ENCODE assay signal across 8 cellular contexts in the genomic region with DNA sequence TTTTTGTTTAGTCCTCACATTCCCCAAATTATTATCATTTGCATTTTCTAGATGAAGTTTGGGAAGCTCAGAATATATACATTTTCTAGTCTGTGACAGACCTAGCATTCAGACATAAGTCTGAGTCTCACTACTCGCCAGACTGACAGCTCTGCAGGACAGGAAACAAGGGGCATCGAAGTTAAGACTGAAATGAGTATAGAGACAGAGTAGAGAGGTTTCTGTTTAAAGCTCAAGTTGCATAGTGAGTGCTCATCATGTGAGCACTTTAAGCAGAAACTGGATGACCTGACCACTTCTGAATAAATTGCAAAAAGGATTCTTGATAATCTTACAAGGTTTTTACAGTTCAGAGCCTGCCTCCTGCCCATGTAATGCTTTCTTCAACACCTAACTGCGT. TPM values are rescaled to one million over a fixed set of nuclear protein-coding genes. Genes with fewer than 3 reads are reported as not detected.
DNase-seq lines count a peak whose midpoint lies in the region; ATAC-seq, FAIRE-seq and TF ChIP-seq lines count a peak whose summit lies in the region.

No MANE protein-coding gene starts in this region.

- WGBS in A549 (ENCODE audit: missing lambda C conversion rate) = 21% methylated on average over 3 of the region's 3 CpGs

- H3K4me1 Mint-ChIP-seq in T-helper 1 cell treated with Interleukin-12 subunit alpha and Interleukin-12 subunit beta and Interleukin-4 antibody, amounts not matched to agents 30 μg/mL and 1 μg/mL, for 36 hours (ENCODE audit: low read depth) = peaks cover 31% of the 10 kb centered on the region

- CTCF ChIA-PET in A549 (lab: Yijun Ruan, JAX) = interaction anchor here (1.9 to 5.4 kb wide), 4 partner anchors 14 to 254 kb away, joined by 4 to 44 read pairs (median 8); no protein-coding TSS in a partner anchor

- H3K9me3 ChIP-seq in A549 (no peaks in the 10 kb centered on the region), skeletal muscle tissue (ENCODE audit: control insufficient read depth in 3 of 3, low read length in 3 of 3) (no peaks in the 10 kb centered on the region)

- peak overlapping the region; percentile 83 for H3K4me2 ChIP-seq in A549

- no peak for TF ChIP-seq EP300 in A549 (IDR thresholded peaks at IDR 0.05)

- peaks cover 28% of the 10 kb centered on the region for H3K4me1 ChIP-seq in A549
- H3K4me1 ChIP-seq in foreskin keratinocyte = peaks cover 19% of the 10 kb centered on the region
- H3K4me1 ChIP-seq in skeletal muscle tissue (ENCODE audit: control insufficient read depth in 3 of 3, insufficient read depth in 3 of 3, low read length in 3 of 3) = peaks cover 14 to 41% (median 33%) of the 10 kb centered on the region in 3 donors

- peaks cover 0 to 3% (median 0%) of the 10 kb centered on the region in 3 donors for H3K36me3 ChIP-seq in skeletal muscle tissue (ENCODE audit: control insufficient read depth in 3 of 3, insufficient read depth in 3 of 3, low read length in 3 of 3)

- peak overlapping the region; percentile 77 to 94; a peak in 4 of 6 replicates for H3K27ac ChIP-seq in A549
- no peak overlapping the region for H3K27ac ChIP-seq in foreskin keratinocyte
- H3K27ac ChIP-seq in skeletal muscle tissue (ENCODE audit: low read depth, low read length) = peak overlapping the region; percentile 98

- TF ChIP-seq RAD21 in A549 (conservative IDR thresholded peaks at IDR 0.05 in 1 of 2, IDR thresholded peaks at IDR 0.05 in 1 of 2) = no peak

- peak overlapping the region; percentile 94 for H3K4me3 Mint-ChIP-seq in T-helper 1 cell treated with Interleukin-12 subunit alpha and Interleukin-12 subunit beta and Interleukin-4 antibody, amounts not matched to agents 30 μg/mL and 1 μg/mL, for 36 hours

- POLR2A ChIA-PET in A549 (lab: Yijun Ruan, JAX) = interaction anchor here (4.1 kb wide), 1 partner anchor 100 kb away, joined by 18 read pairs; a partner anchor contains a TSS

- H3K27me3 ChIP-seq in foreskin keratinocyte = no peaks in the 10 kb centered on the region
- H3K27me3 ChIP-seq in skeletal muscle tissue (ENCODE audit: control insufficient read depth in 3 of 3, insufficient read depth in 3 of 3, low read length in 3 of 3) = no peaks in the 10 kb centered on the region

- ATAC-seq in A549 (no peak), GM18511 (IDR thresholded peaks at IDR 0.05; ENCODE audit: unreplicated experiment) (peak; percentile 61), HG03066 (IDR thresholded peaks at IDR 0.05; ENCODE audit: low read depth, unreplicated experiment) (peak; percentile 54), foreskin keratinocyte (no peak)

- H3K27ac Mint-ChIP-seq in T-helper 1 cell treated with Interleukin-12 subunit alpha and Interleukin-12 subunit beta and Interleukin-4 antibody, amounts not matched to agents 30 μg/mL and 1 μg/mL, for 36 hours = peak overlapping the region; percentile 94

- no peak for FAIRE-seq in A549 (lab: Jason Lieb, UNC)

- peak overlapping the region; percentile 74 for H3K4me3 ChIP-seq in A549
- peak overlapping the region; percentile 97 to 98 (median 98) for H3K4me3 ChIP-seq in skeletal muscle tissue (ENCODE audit: low read length in 3 of 3)

- H3K9ac ChIP-seq in skeletal muscle tissue (ENCODE audit: low read depth in 1 of 3, low read length in 3 of 3) = peak overlapping the region; percentile 94 to 96 (median 96)

- no peak for TF ChIP-seq CTCF in A549 (IDR thresholded peaks at IDR 0.05)
- no peak for TF ChIP-seq CTCF in foreskin keratinocyte (conservative IDR thresholded peaks at IDR 0.05)

- TF ChIP-seq POLR2A in A549 (IDR thresholded peaks at IDR 0.05; ENCODE audit: low read length) = no peak

- no peaks in the 10 kb centered on the region for H3K9me3 Mint-ChIP-seq in T-helper 1 cell treated with Interleukin-12 subunit alpha and Interleukin-12 subunit beta and Interleukin-4 antibody, amounts not matched to agents 30 μg/mL and 1 μg/mL, for 36 hours

- no peaks in the 10 kb centered on the region for H3K27me3 Mint-ChIP-seq in T-helper 1 cell treated with Interleukin-12 subunit alpha and Interleukin-12 subunit beta and Interleukin-4 antibody, amounts not matched to agents 30 μg/mL and 1 μg/mL, for 36 hours (ENCODE audit: low read depth)

- no peak for DNase-seq in A549 (ENCODE audit: low read depth in 1 of 2, low spot score in 1 of 2)
- peak; percentile 8 to 27 for DNase-seq in foreskin keratinocyte
- DNase-seq in NCI-H774 (lab: John Stamatoyannopoulos, UW) = no peak
- no peak for DNase-seq in NCI-H2196 treated with DMSO at 0.1 percent for 48 hours (lab: John Stamatoyannopoulos, UW; ENCODE audit: unreplicated experiment)

- H3K36me3 Mint-ChIP-seq in T-helper 1 cell treated with Interleukin-12 subunit alpha and Interleukin-12 subunit beta and Interleukin-4 antibody, amounts not matched to agents 30 μg/mL and 1 μg/mL, for 36 hours (ENCODE audit: low read depth) = no peaks in the 10 kb centered on the region

TF ChIP-seq in A549, 52 proteins besides CTCF, POLR2A, EP300 and RAD21:
- no peak for TF ChIP-seq GATA3 (IDR thresholded peaks at IDR 0.05; ENCODE audit: borderline replicate concordance)
- no peak for TF ChIP-seq MYC (IDR thresholded peaks at IDR 0.05; ENCODE audit: borderline replicate concordance, low read length)
- TF ChIP-seq, protein P1, sequence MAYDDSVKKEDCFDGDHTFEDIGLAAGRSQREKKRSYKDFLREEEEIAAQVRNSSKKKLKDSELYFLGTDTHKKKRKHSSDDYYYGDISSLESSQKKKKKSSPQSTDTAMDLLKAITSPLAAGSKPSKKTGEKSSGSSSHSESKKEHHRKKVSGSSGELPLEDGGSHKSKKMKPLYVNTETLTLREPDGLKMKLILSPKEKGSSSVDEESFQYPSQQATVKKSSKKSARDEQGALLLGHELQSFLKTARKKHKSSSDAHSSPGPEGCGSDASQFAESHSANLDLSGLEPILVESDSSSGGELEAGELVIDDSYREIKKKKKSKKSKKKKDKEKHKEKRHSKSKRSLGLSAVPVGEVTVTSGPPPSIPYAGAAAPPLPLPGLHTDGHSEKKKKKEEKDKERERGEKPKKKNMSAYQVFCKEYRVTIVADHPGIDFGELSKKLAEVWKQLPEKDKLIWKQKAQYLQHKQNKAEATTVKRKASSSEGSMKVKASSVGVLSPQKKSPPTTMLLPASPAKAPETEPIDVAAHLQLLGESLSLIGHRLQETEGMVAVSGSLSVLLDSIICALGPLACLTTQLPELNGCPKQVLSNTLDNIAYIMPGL (CRISPR knock-in tag; IDR thresholded peaks at IDR 0.05; ENCODE audit: borderline replicate concordance) = no peak
- TF ChIP-seq RNF2 (IDR thresholded peaks at IDR 0.05; ENCODE audit: borderline replicate concordance, low read depth) = no peak
- no peak for TF ChIP-seq BHLHE40 (IDR thresholded peaks at IDR 0.05; ENCODE audit: low read depth, low read length)
- no peak for TF ChIP-seq NPAS2 (CRISPR knock-in tag; IDR thresholded peaks at IDR 0.05; ENCODE audit: borderline replicate concordance)
- TF ChIP-seq FOSB (CRISPR knock-in tag; IDR thresholded peaks at IDR 0.05) = no peak
- no peak for TF ChIP-seq SREBF2 (IDR thresholded peaks at IDR 0.05)
- TF ChIP-seq, protein P2, sequence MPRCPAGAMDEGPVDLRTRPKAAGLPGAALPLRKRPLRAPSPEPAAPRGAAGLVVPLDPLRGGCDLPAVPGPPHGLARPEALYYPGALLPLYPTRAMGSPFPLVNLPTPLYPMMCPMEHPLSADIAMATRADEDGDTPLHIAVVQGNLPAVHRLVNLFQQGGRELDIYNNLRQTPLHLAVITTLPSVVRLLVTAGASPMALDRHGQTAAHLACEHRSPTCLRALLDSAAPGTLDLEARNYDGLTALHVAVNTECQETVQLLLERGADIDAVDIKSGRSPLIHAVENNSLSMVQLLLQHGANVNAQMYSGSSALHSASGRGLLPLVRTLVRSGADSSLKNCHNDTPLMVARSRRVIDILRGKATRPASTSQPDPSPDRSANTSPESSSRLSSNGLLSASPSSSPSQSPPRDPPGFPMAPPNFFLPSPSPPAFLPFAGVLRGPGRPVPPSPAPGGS (IDR thresholded peaks at IDR 0.05) = no peak
- no peak for TF ChIP-seq FOXS1 (CRISPR knock-in tag; IDR thresholded peaks at IDR 0.05)
- no peak for TF ChIP-seq MAFK (IDR thresholded peaks at IDR 0.05; ENCODE audit: partially characterized antibody)
- no peak for TF ChIP-seq HOXB5 (CRISPR knock-in tag; IDR thresholded peaks at IDR 0.05)
- TF ChIP-seq ZC3H11A (IDR thresholded peaks at IDR 0.05) = no peak
- no peak for TF ChIP-seq RFX5 (IDR thresholded peaks at IDR 0.05)

RNA-seq across cellular contexts. Expression of a gene that starts 1.1 kb away (rescaled TPM):
- polyA plus RNA-seq in A549 (2011; rRNA removed) (161 and 173 TPM in 2 replicates), A549 (2017; fragmentation: RNase III; extraction: RNeasy Plus Mini Kit Qiagen cat#74134 plus additional on column Dnase treatment) (93.1 to 102 TPM (median 95.4 TPM) in 3 replicates), foreskin keratinocyte (56.1 and 63.2 TPM in 2 replicates)
- polyA plus RNA-seq in A549 (2012; cell fraction: cytosol; rRNA removed) = 68.9 and 79.4 TPM in 2 replicates
- polyA plus RNA-seq in A549 (2012; cell fraction: nucleus; rRNA removed) = 48.4 and 94.9 TPM in 2 replicates
- 136 and 140 TPM in 2 replicates for polyA minus RNA-seq in A549 (2011; rRNA and poly(A)+ RNA removed)
- total RNA-seq in foreskin keratinocyte (68.9 and 74.9 TPM in 2 replicates), skeletal muscle tissue (118 TPM)

RNA-seq across cellular contexts. Expression of a gene that starts 1.4 kb away (rescaled TPM):
- 161 and 174 TPM in 2 replicates for polyA plus RNA-seq in A549 (2011; rRNA removed)
- polyA plus RNA-seq in A549 (2012; cell fraction: cytosol; rRNA removed) = 57.5 and 58.9 TPM in 2 replicates
- polyA plus RNA-seq in A549 (2012; cell fraction: nucleus; rRNA removed) = 53.6 and 79.3 TPM in 2 replicates
- polyA plus RNA-seq in A549 (2017; fragmentation: RNase III; extraction: RNeasy Plus Mini Kit Qiagen cat#74134 plus additional on column Dnase treatment) = 122 to 123 TPM (median 122 TPM) in 3 replicates
- 163 and 188 TPM in 2 replicates for polyA minus RNA-seq in A549 (2011; rRNA and poly(A)+ RNA removed)
- total RNA-seq in foreskin keratinocyte = 130 and 143 TPM in 2 replicates
- polyA plus RNA-seq in foreskin keratinocyte = 108 and 126 TPM in 2 replicates
- total RNA-seq in skeletal muscle tissue = 174 TPM

Comparison
In these comparisons a context has a peak if more than half of its experiments do, and no peak if none do; other contexts are left out.
1. ATAC-seq: peak in GM18511 (single experiment) and HG03066 (single experiment); none in A549 (0 of 2) and foreskin keratinocyte (single experiment).
2. DNase-seq: peak in foreskin keratinocyte (2 of 2); none in A549 (0 of 2), NCI-H774 (single experiment) and NCI-H2196 treated with DMSO at 0.1 percent for 48 hours (single experiment).